11 cellular contexts compared by ENCODE assay signal in genomic region chr7:117435475-117436043, GRCh38. TPM values are rescaled to one million over a fixed set of nuclear protein-coding genes. Genes with fewer than 3 reads are reported as not detected.
DNase-seq lines count a peak whose midpoint lies in the region; ATAC-seq and TF ChIP-seq lines count a peak whose summit lies in the region.
"Had no signal": no experiment of that assay in that cellular context is flagged by ENCODE, and none has a peak within 500 bp of the region (broad histone marks: within the 10 kb centered on the region; RNA-seq: fewer than 3 reads in every experiment).

No MANE protein-coding gene starts in this region.

- no peaks in the 10 kb centered on the region for H3K36me3 ChIP-seq in testis (ENCODE audit: low read depth, missing control alignments)
- H3K36me3 ChIP-seq: SJCRH30 had no signal

- H3K27ac ChIP-seq in epithelial cell of prostate (peak overlapping the region; percentile 43), testis (no peak overlapping the region)
- H3K27ac ChIP-seq: SJCRH30 had no signal

- H3K27me3 ChIP-seq in testis = no peaks in the 10 kb centered on the region
- H3K27me3 ChIP-seq: SJCRH30 had no signal

- intact Hi-C loops in testis (cut with DNase I; ENCODE audit: low total_unique reads) = no loop called here

- H3K4me1 ChIP-seq in testis = no peaks in the 10 kb centered on the region
- H3K4me1 ChIP-seq: SJCRH30 had no signal

- H3K9me3 ChIP-seq in testis = no peaks in the 10 kb centered on the region
- H3K9me3 ChIP-seq: SJCRH30 had no signal

- DNase-seq in epithelial cell of prostate (ENCODE audit: low read depth, low spot score) (peak; percentile 95), testis (no peak), cerebellum (ENCODE audit: low spot score) (no peak), LoVo (ENCODE audit: low spot score) (no peak), GF-D8 (lab: John Stamatoyannopoulos, UW) (no peak)
- DNase-seq: DMS79 treated with DMSO at 0.1 percent for 48 hours, occipital lobe, SJCRH30 had no signal

- WGBS in testis, 2 donors = 66 to 74% methylated on average over 2 of the region's 2 CpGs

- H3K4me3 ChIP-seq in testis = no peak overlapping the region
- H3K4me3 ChIP-seq: SJCRH30 had no signal

- ATAC-seq in GM18502 (IDR thresholded peaks at IDR 0.05; ENCODE audit: poor library complexity, unreplicated experiment) (peak; percentile 97), GM21367 (IDR thresholded peaks at IDR 0.05; ENCODE audit: unreplicated experiment) (peak; percentile 86), HG03159 (IDR thresholded peaks at IDR 0.05; ENCODE audit: unreplicated experiment) (peak; percentile 95)

- TF ChIP-seq CTCF in testis (IDR thresholded peaks at IDR 0.05) = no peak

- TF ChIP-seq POLR2A in testis (IDR thresholded peaks at IDR 0.05) = no peak

RNA-seq across cellular contexts. Expression of gene ASZ1, which starts 8.3 kb away (rescaled TPM):
- total RNA-seq in testis = 10 to 100 TPM; 18.1 to 27.6 TPM
- polyA plus RNA-seq in testis (ENCODE audit: insufficient read depth, low read depth, low replicate concordance) = 18.4 TPM
- total RNA-seq in cerebellum = not detected
- total RNA-seq: occipital lobe, SJCRH30 had no signal

RNA-seq across cellular contexts. Expression of gene CFTR, which starts 44.3 kb away (rescaled TPM):
- 1 to 10 TPM; 5.1 TPM for total RNA-seq in testis
- polyA plus RNA-seq in testis (ENCODE audit: insufficient read depth, low read depth, low replicate concordance) = 6.9 TPM
- total RNA-seq in cerebellum = 5.3 TPM
- total RNA-seq: SJCRH30 had no signal

Comparison
In these comparisons a context has a peak if more than half of its experiments do, and no peak if none do; other contexts are left out.
1. RNA of gene ASZ1, which starts 8.3 kb away (total RNA-seq): 18.1 to 27.6 TPM in testis; not detected in cerebellum (single experiment); every median in the first group is over 10 times any median in the second.
2. Peak in every context shown above with its lines, with median percentiles within 50 percentile points of each other: ATAC-seq.